10 cellular contexts compared by ENCODE assay signal in the genomic region with DNA sequence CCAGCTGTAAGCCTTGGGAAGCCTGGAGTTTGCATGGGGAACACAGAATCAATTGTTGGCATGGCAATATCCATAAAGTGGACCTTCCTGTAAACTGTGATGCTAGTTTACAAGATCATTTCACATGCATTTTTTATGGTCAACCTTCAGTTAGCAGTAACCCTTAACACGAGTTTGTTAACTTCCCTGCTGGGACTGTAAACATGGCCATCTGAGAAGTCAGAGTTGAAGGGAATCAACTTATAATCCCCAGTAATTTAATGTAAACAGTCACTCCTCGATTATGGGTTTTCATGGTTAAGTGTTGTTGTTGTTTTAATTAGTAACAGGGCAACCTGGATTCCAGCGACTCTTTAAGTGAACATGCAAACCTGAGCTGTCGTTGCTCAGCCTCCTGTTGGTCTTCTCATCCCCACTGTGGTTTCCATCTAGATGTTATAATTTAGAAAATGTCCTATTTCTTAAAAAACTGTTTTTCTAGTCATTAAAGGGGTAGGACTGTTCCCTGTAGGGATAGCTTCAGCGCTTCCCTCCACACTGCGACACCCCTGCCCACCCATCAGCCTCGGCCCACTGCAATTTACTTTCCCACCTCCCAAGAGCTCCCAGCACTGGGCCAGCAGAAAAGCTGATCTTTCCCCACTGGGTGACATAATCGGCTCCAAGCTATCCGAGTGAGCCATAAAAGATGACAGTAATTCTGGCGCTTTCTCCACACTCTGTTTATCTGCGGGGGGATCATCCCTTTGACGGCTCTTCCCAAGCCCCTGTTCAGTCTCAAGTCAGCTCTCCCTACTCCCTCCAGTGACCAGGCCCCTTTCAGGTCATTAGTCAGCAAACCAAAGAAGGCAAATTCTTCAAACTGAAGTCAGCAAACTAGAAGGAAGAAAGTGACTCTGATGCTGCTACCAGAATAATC.
A peak's percentile ranks its signal among the peaks of the same experiment; 100 is the strongest.
DNase-seq lines count a peak whose midpoint lies in the region; ATAC-seq and TF ChIP-seq lines count a peak whose summit lies in the region.
"Had no signal": no experiment of that assay in that cellular context is flagged by ENCODE, and none has a peak within 500 bp of the region (broad histone marks: within the 10 kb centered on the region; RNA-seq: fewer than 3 reads in every experiment).

No MANE protein-coding gene starts in this region.

- no peak for ATAC-seq in T-helper 17 cell
- ATAC-seq in gastrocnemius medialis = no peak
- ATAC-seq in HG03469 (IDR thresholded peaks at IDR 0.05; ENCODE audit: unreplicated experiment) = no peak

- intact Hi-C loops in gastrocnemius medialis (cut with DNase I; ENCODE audit: low total_unique reads) = no loop called here

- H3K9me3 ChIP-seq in T-helper 17 cell (ENCODE audit: control insufficient read depth, low read length, poor library complexity, severe bottlenecking) = no peaks in the 10 kb centered on the region
- H3K9me3 ChIP-seq in gastrocnemius medialis = no peaks in the 10 kb centered on the region

- H3K36me3 ChIP-seq in gastrocnemius medialis = no peaks in the 10 kb centered on the region

- H3K27me3 Mint-ChIP-seq in T-helper 17 cell = peaks cover 14% of the 10 kb centered on the region

- H3K36me3 Mint-ChIP-seq in T-helper 17 cell (ENCODE audit: low read depth) = peaks cover 6% of the 10 kb centered on the region

- no peak for TF ChIP-seq POLR2A in gastrocnemius medialis (IDR thresholded peaks at IDR 0.05)

- peaks cover 48 to 56% of the 10 kb centered on the region in 2 donors for H3K4me1 ChIP-seq in gastrocnemius medialis

- H3K27ac ChIP-seq in gastrocnemius medialis = peak overlapping the region; percentile 81 to 85 (median 83)
- H3K27ac ChIP-seq: PC-9 had no signal

- in situ Hi-C loops in gastrocnemius medialis (cut with MboI; ENCODE audit: low sequenced_read_pairs in 4 of 4) = no loop called here

- H3K4me3 Mint-ChIP-seq in T-helper 17 cell = no peak overlapping the region

- peak; percentile 83 for DNase-seq in ELF-1 (ENCODE audit: low read depth, low spot score)
- no peak for DNase-seq in T-helper 17 cell
- DNase-seq in foreskin fibroblast = peak; percentile 50 to 70
- DNase-seq in gastrocnemius medialis = no peak
- no peak for DNase-seq in stimulated activated naive CD4-positive, alpha-beta T cell (lab: John Stamatoyannopoulos, UW)
- DNase-seq in 8988T = no peak
- DNase-seq in NAMALWA (ENCODE audit: low spot score) = no peak
- DNase-seq: effector CD8-positive, alpha-beta T cell; PC-9 had no signal

- no peaks in the 10 kb centered on the region for H3K27me3 ChIP-seq in gastrocnemius medialis

- H3K4me3 ChIP-seq in foreskin fibroblast (ENCODE audit: low read depth in 1 of 2, low read length in 2 of 2) (no peak overlapping the region), gastrocnemius medialis (no peak overlapping the region)
- H3K4me3 ChIP-seq: PC-9 had no signal

- no peak for TF ChIP-seq CTCF in foreskin fibroblast (IDR thresholded peaks at IDR 0.05; ENCODE audit: low read depth, low read length)
- TF ChIP-seq CTCF in gastrocnemius medialis (IDR thresholded peaks at IDR 0.05 in 4 of 5, conservative IDR thresholded peaks at IDR 0.05 in 1 of 5) = no peak

- H3K27ac Mint-ChIP-seq in T-helper 17 cell = peak overlapping the region; percentile 79

- peaks cover 8% of the 10 kb centered on the region for H3K4me1 Mint-ChIP-seq in T-helper 17 cell

Comparison
In these comparisons a context has a peak if more than half of its experiments do, and no peak if none do; other contexts are left out.
1. DNase-seq: peak in ELF-1 (single experiment) and foreskin fibroblast (2 of 2); none in T-helper 17 cell (0 of 3), gastrocnemius medialis (0 of 2), stimulated activated naive CD4-positive, alpha-beta T cell (0 of 6), 8988T (single experiment) and NAMALWA (single experiment).